Comparison of ENCODE assay signal across 9 cellular contexts in the genomic region with DNA sequence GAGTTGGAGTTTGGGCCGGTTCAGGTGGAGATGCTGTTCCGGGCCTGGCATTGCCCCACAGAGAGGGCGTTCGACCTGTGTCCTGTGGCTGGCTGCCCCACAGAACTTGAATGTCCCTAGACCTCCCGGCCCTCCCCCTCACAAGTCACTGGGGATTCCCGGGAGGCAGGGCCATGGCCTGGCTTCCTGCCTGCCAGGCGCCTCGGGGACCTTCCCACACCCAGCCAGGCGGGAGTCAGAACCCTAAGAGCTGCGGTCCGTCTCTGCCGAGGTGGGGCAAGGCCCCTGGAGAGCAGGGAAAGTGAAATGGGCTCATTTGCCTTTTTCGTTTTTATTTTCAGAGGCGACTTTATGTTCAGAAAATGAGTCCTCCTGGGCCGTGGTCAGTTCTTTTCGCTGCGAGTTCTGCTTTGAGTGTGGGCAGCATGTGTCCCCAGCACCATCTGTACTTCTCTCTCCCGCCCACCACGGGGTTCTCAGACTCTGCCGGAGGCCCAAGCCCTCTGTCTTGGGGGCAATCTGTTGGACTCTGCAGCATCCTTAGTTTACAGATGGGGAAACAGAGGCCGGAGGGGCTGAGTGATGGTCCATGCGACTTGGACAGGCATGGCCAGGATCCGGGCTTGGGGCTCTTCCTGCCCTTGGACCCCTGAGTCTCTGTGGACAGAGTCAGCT. TPM values are rescaled to one million over a fixed set of nuclear protein-coding genes. Genes with fewer than 3 reads are reported as not detected.
DNase-seq lines count a peak whose midpoint lies in the region; ATAC-seq lines count a peak whose summit lies in the region.
"Had no signal": no experiment of that assay in that cellular context is flagged by ENCODE, and none has a peak within 500 bp of the region (broad histone marks: within the 10 kb centered on the region; RNA-seq: fewer than 3 reads in every experiment).

No MANE protein-coding gene starts in this region.

- peaks cover 0 to 76% (median 37%) of the 10 kb centered on the region in 3 donors for H3K36me3 Mint-ChIP-seq in naive thymus-derived CD8-positive, alpha-beta T cell

- H3K4me1 Mint-ChIP-seq in naive thymus-derived CD8-positive, alpha-beta T cell, result peaks cover 36 to 98% (median 95%) of the 10 kb centered on the region in 4 donors

- ATAC-seq in HG03196 (IDR thresholded peaks at IDR 0.05; ENCODE audit: unreplicated experiment), result peak; percentile 39
- no peak for ATAC-seq in naive thymus-derived CD8-positive, alpha-beta T cell
- ATAC-seq: A549 had no signal

- peak overlapping the region; percentile 95 to 100 (median 98) for H3K27ac Mint-ChIP-seq in naive thymus-derived CD8-positive, alpha-beta T cell

- peak overlapping the region; percentile 79 to 96 (median 89) for H3K4me3 Mint-ChIP-seq in naive thymus-derived CD8-positive, alpha-beta T cell

- DNase-seq in activated CD4-positive, alpha-beta T cell treated with anti-CD3 and anti-CD28 coated beads for 24 hours (ENCODE audit: low read depth in 2 of 2), result peak; percentile 29 to 43
- DNase-seq in activated CD4-positive, alpha-beta T cell treated with anti-CD3 and anti-CD28 coated beads, Interleukin-2, amount 50 U/mL, for 4 hours, result no peak
- peak; percentile 44 for DNase-seq in activated naive CD4-positive, alpha-beta T cell treated with anti-CD3 and anti-CD28 coated beads, Interleukin-2, amount 50 U/mL, for 16 hours
- peak in 5 of 10 donors; percentile 31 to 60 (median 49) for DNase-seq in naive thymus-derived CD8-positive, alpha-beta T cell
- DNase-seq in KG1 (lab: John Stamatoyannopoulos, UW), result no peak
- no peak for DNase-seq in NCI-H526 treated with DMSO at 0.1 percent for 48 hours (lab: John Stamatoyannopoulos, UW)
- no peak for DNase-seq in dedifferentiated amniotic fluid mesenchymal stem cell (ENCODE audit: extremely low spot score)

- peaks cover 0 to 3% (median 0%) of the 10 kb centered on the region in 9 donors for H3K9me3 Mint-ChIP-seq in naive thymus-derived CD8-positive, alpha-beta T cell

- no peaks in the 10 kb centered on the region for H3K27me3 Mint-ChIP-seq in naive thymus-derived CD8-positive, alpha-beta T cell

- POLR2A ChIA-PET in naive thymus-derived CD8-positive, alpha-beta T cell (lab: Charles Lee), result interaction anchor here (1.0 to 11.6 kb wide), 13 partner anchors 8 to 229 kb away, joined by 3 to 229 read pairs (median 15); partner anchors contain the start of genes RBM38 and ZBP1

RNA-seq across cellular contexts. Expression of gene RBM38, which starts 8.5 kb away (rescaled TPM):
- total RNA-seq in naive thymus-derived CD8-positive, alpha-beta T cell, result 100 to 1,000 TPM; 117 to 121 TPM
- 100 to 1,000 TPM in 1 of 3 donors, 10 to 100 TPM in 2; 48.9 to 153 (median 69.0) TPM for polyA plus RNA-seq in naive thymus-derived CD8-positive, alpha-beta T cell

RNA-seq across cellular contexts. Expression of gene RAE1, which starts 48.7 kb away (rescaled TPM):
- 10 to 100 TPM; 30.9 to 34.0 TPM for total RNA-seq in naive thymus-derived CD8-positive, alpha-beta T cell
- polyA plus RNA-seq in naive thymus-derived CD8-positive, alpha-beta T cell, result 10 to 100 TPM; 35.5 to 54.4 (median 37.0) TPM

Comparison
In these comparisons a context has a peak if more than half of its experiments do, and no peak if none do; other contexts are left out.
1. DNase-seq: peak in activated CD4-positive, alpha-beta T cell treated with anti-CD3 and anti-CD28 coated beads for 24 hours (2 of 2) and activated naive CD4-positive, alpha-beta T cell treated with anti-CD3 and anti-CD28 coated beads, Interleukin-2, amount 50 U/mL, for 16 hours (single experiment); none in activated CD4-positive, alpha-beta T cell treated with anti-CD3 and anti-CD28 coated beads, Interleukin-2, amount 50 U/mL, for 4 hours (0 of 2), KG1 (single experiment), NCI-H526 treated with DMSO at 0.1 percent for 48 hours (single experiment) and dedifferentiated amniotic fluid mesenchymal stem cell (single experiment).